In the genomic region with DNA sequence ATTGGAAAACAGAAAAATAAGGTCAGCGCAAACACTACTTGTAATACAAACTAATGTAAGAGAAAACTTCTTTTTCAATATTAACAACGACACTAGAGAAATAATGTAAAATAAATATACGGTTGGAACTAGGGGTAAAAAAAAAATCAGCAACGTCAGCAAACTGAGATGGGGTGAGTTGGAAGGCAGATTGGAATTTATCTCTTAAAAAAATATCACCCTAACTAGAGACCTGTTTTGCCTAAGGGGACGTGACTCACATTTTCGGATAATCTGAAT, we compare ENCODE assay signal across 8 cellular contexts. TPM values are rescaled to one million over a fixed set of nuclear protein-coding genes. Genes with fewer than 3 reads are reported as not detected.
A peak's percentile ranks its signal among the peaks of the same experiment; 100 is the strongest.
DNase-seq lines count a peak whose midpoint lies in the region; ATAC-seq, FAIRE-seq and TF ChIP-seq lines count a peak whose summit lies in the region.

No MANE protein-coding gene starts in this region.

- H3K4me3 ChIP-seq in HUES48 (ENCODE audit: low read depth, low read length) (peak overlapping the region; percentile 86), bronchial epithelial cell (ENCODE audit: low read depth, low read length) (peak overlapping the region; percentile 69), mononuclear cell (ENCODE audit: low read length) (peak overlapping the region; percentile 54)

- ATAC-seq in GM18868 (IDR thresholded peaks at IDR 0.05; ENCODE audit: unreplicated experiment), result no peak

- H3K9me3 ChIP-seq in HUES48 (ENCODE audit: control insufficient read depth, insufficient read depth, low read length), result no peaks in the 10 kb centered on the region
- H3K9me3 ChIP-seq in mononuclear cell (ENCODE audit: low read depth, low read length), result no peaks in the 10 kb centered on the region

- H3K4me1 ChIP-seq in HUES48 (ENCODE audit: control insufficient read depth, insufficient read depth, low read length) (peaks cover 32% of the 10 kb centered on the region), mononuclear cell (ENCODE audit: insufficient read depth, low read length) (peaks cover 21% of the 10 kb centered on the region)

- FAIRE-seq in bronchial epithelial cell (lab: Jason Lieb, UNC), result no peak

- peak; percentile 69 for DNase-seq in bronchial epithelial cell (ENCODE audit: low read depth)
- no peak for DNase-seq in NCI-H524 (lab: John Stamatoyannopoulos, UW)
- no peak for DNase-seq in NCI-H2227 (lab: John Stamatoyannopoulos, UW; ENCODE audit: unreplicated experiment)
- DNase-seq in C1 segment of cervical spinal cord (lab: John Stamatoyannopoulos, UW), result no peak

- H3K27me3 ChIP-seq in HUES48 (ENCODE audit: control insufficient read depth, insufficient read depth, low read length), result peaks cover 19% of the 10 kb centered on the region
- H3K27me3 ChIP-seq in bronchial epithelial cell (ENCODE audit: control insufficient read depth, insufficient read depth, low read length), result no peaks in the 10 kb centered on the region
- H3K27me3 ChIP-seq in mononuclear cell (ENCODE audit: insufficient read depth, low read length), result peaks cover 3% of the 10 kb centered on the region

- peak overlapping the region; percentile 76 for H3K27ac ChIP-seq in 22Rv1
- peak overlapping the region; percentile 94 for H3K27ac ChIP-seq in HUES48 (ENCODE audit: low read depth, low read length)

- TF ChIP-seq CTCF in 22Rv1 (IDR thresholded peaks at IDR 0.05), result no peak
- TF ChIP-seq CTCF in bronchial epithelial cell (IDR thresholded peaks at IDR 0.05; ENCODE audit: insufficient read depth, low read length, severe bottlenecking), result no peak

- H3K36me3 ChIP-seq in HUES48 (ENCODE audit: control insufficient read depth, insufficient read depth, low read length), result no peaks in the 10 kb centered on the region
- H3K36me3 ChIP-seq in bronchial epithelial cell (ENCODE audit: control insufficient read depth, insufficient read depth, low read length), result no peaks in the 10 kb centered on the region

- H3K9ac ChIP-seq in HUES48 (ENCODE audit: low read depth, low read length), result peak overlapping the region; percentile 85

RNA-seq across cellular contexts. Expression of gene UTRN, which starts 0.7 kb away (rescaled TPM):
- total RNA-seq in bronchial epithelial cell (38.4 and 101 TPM in 2 replicates), mononuclear cell (318 TPM)
